In genomic region chr1:7389201-7389785, GRCh38 we compare ENCODE assay signal across 11 cellular contexts.
DNase-seq lines count a peak whose midpoint lies in the region.
"Had no signal": no experiment of that assay in that cellular context is flagged by ENCODE, and none has a peak within 500 bp of the region (broad histone marks: within the 10 kb centered on the region; RNA-seq: fewer than 3 reads in every experiment).

No MANE protein-coding gene starts in this region.

- H3K27ac Mint-ChIP-seq in activated CD4-positive, alpha-beta T cell treated with anti-CD3 and anti-CD28 coated beads, Interleukin-2, amount 10 ng/mL, durations not matched to agents 24 days and 14 days: no peak overlapping the region
- H3K27ac Mint-ChIP-seq: activated naive CD8-positive, alpha-beta T cell treated with anti-CD3 and anti-CD28 coated beads, Interleukin-2, amount 10 ng/mL, durations not matched to agents 7 days and 5 days had no signal

- intact Hi-C loops in activated CD4-positive, alpha-beta T cell treated with anti-CD3 and anti-CD28 coated beads, Interleukin-2, amount 10 ng/mL, durations not matched to agents 24 days and 14 days (cut with micrococcal nuclease): no loop called here

- peaks cover 12 to 27% of the 10 kb centered on the region in 2 donors for H3K4me1 ChIP-seq in muscle layer of duodenum (ENCODE audit: control insufficient read depth in 1 of 2, insufficient read depth in 2 of 2, low read length in 2 of 2)

- H3K9me3 ChIP-seq in muscle layer of duodenum (ENCODE audit: control insufficient read depth in 1 of 2, low read length in 2 of 2): no peaks in the 10 kb centered on the region

- peak; percentile 33 for DNase-seq in activated CD4-positive, alpha-beta T cell treated with anti-CD3 and anti-CD28 coated beads, Interleukin-2, amount 10 ng/mL, durations not matched to agents 24 days and 14 days
- no peak for DNase-seq in activated CD4-positive, alpha-beta T cell treated with anti-CD3 and anti-CD28 coated beads, Interleukin-2, amount 50 U/mL, for 4 hours
- peak; percentile 15 for DNase-seq in dermis blood vessel endothelial cell
- peak; percentile 29 for DNase-seq in ureter (ENCODE audit: low spot score)
- no peak for DNase-seq in NAMALWA (ENCODE audit: low spot score)
- DNase-seq in NCI-H1436 treated with DMSO at 0.1 percent for 48 hours (lab: John Stamatoyannopoulos, UW): no peak
- no peak for DNase-seq in NCI-H2081 (lab: John Stamatoyannopoulos, UW)
- DNase-seq: activated naive CD8-positive, alpha-beta T cell treated with anti-CD3 and anti-CD28 coated beads, Interleukin-2, amount 10 ng/mL, durations not matched to agents 7 days and 5 days; Kasumi-1; OCI-M1 had no signal

- no peaks in the 10 kb centered on the region for H3K36me3 Mint-ChIP-seq in activated CD4-positive, alpha-beta T cell treated with anti-CD3 and anti-CD28 coated beads, Interleukin-2, amount 10 ng/mL, durations not matched to agents 24 days and 14 days (ENCODE audit: low read depth)
- H3K36me3 Mint-ChIP-seq: activated naive CD8-positive, alpha-beta T cell treated with anti-CD3 and anti-CD28 coated beads, Interleukin-2, amount 10 ng/mL, durations not matched to agents 7 days and 5 days had no signal

- peak overlapping the region in 1 of 2 donors; percentile 13 for H3K4me3 ChIP-seq in muscle layer of duodenum (ENCODE audit: low read depth in 1 of 2, low read length in 2 of 2)

- no peaks in the 10 kb centered on the region for H3K9me3 Mint-ChIP-seq in activated CD4-positive, alpha-beta T cell treated with anti-CD3 and anti-CD28 coated beads, Interleukin-2, amount 10 ng/mL, durations not matched to agents 24 days and 14 days
- H3K9me3 Mint-ChIP-seq: activated naive CD8-positive, alpha-beta T cell treated with anti-CD3 and anti-CD28 coated beads, Interleukin-2, amount 10 ng/mL, durations not matched to agents 7 days and 5 days had no signal

- no peak overlapping the region for H3K4me3 Mint-ChIP-seq in activated CD4-positive, alpha-beta T cell treated with anti-CD3 and anti-CD28 coated beads, Interleukin-2, amount 10 ng/mL, durations not matched to agents 24 days and 14 days
- H3K4me3 Mint-ChIP-seq: activated naive CD8-positive, alpha-beta T cell treated with anti-CD3 and anti-CD28 coated beads, Interleukin-2, amount 10 ng/mL, durations not matched to agents 7 days and 5 days had no signal

- no peaks in the 10 kb centered on the region for H3K27me3 ChIP-seq in muscle layer of duodenum (ENCODE audit: low read depth, low read length)

- H3K27ac ChIP-seq in muscle layer of duodenum (ENCODE audit: low read length): peak overlapping the region; percentile 39

- no peaks in the 10 kb centered on the region for H3K36me3 ChIP-seq in muscle layer of duodenum (ENCODE audit: control insufficient read depth in 1 of 2, insufficient read depth in 2 of 2, low read length in 2 of 2)

- H3K27me3 Mint-ChIP-seq in activated CD4-positive, alpha-beta T cell treated with anti-CD3 and anti-CD28 coated beads, Interleukin-2, amount 10 ng/mL, durations not matched to agents 24 days and 14 days: peaks cover 2% of the 10 kb centered on the region
- H3K27me3 Mint-ChIP-seq: activated naive CD8-positive, alpha-beta T cell treated with anti-CD3 and anti-CD28 coated beads, Interleukin-2, amount 10 ng/mL, durations not matched to agents 7 days and 5 days had no signal

- H3K4me1 Mint-ChIP-seq in activated CD4-positive, alpha-beta T cell treated with anti-CD3 and anti-CD28 coated beads, Interleukin-2, amount 10 ng/mL, durations not matched to agents 24 days and 14 days: no peaks in the 10 kb centered on the region
- H3K4me1 Mint-ChIP-seq: activated naive CD8-positive, alpha-beta T cell treated with anti-CD3 and anti-CD28 coated beads, Interleukin-2, amount 10 ng/mL, durations not matched to agents 7 days and 5 days had no signal

Comparison
In these comparisons a context has a peak if more than half of its experiments do, and no peak if none do; other contexts are left out.
1. DNase-seq: peak in activated CD4-positive, alpha-beta T cell treated with anti-CD3 and anti-CD28 coated beads, Interleukin-2, amount 10 ng/mL, durations not matched to agents 24 days and 14 days (single experiment), dermis blood vessel endothelial cell (single experiment) and ureter (single experiment); none in activated CD4-positive, alpha-beta T cell treated with anti-CD3 and anti-CD28 coated beads, Interleukin-2, amount 50 U/mL, for 4 hours (0 of 2), NAMALWA (single experiment), NCI-H1436 treated with DMSO at 0.1 percent for 48 hours (single experiment) and NCI-H2081 (0 of 2).